9 cellular contexts compared by ENCODE assay signal in genomic region chr22:39471421-39472141, GRCh38. TPM values are rescaled to one million over a fixed set of nuclear protein-coding genes. Genes with fewer than 3 reads are reported as not detected.
DNase-seq lines count a peak whose midpoint lies in the region; ATAC-seq and TF ChIP-seq lines count a peak whose summit lies in the region.
"Had no signal": no experiment of that assay in that cellular context is flagged by ENCODE, and none has a peak within 500 bp of the region (broad histone marks: within the 10 kb centered on the region; RNA-seq: fewer than 3 reads in every experiment).

No MANE protein-coding gene starts in this region.

- CTCF ChIA-PET in activated CD4-positive, alpha-beta memory T cell treated with anti-CD3 and anti-CD28 coated beads, Interleukin-2, amount 10 ng/mL, durations not matched to agents 7 days and 5 days (lab: Charles Lee): no interaction called here

- H3K9me3 ChIP-seq in tibial nerve: no peaks in the 10 kb centered on the region

- H3K9me3 Mint-ChIP-seq in activated CD4-positive, alpha-beta T cell treated with anti-CD3 and anti-CD28 coated beads, Interleukin-2, amount 10 ng/mL, durations not matched to agents 24 days and 14 days: no peaks in the 10 kb centered on the region
- no peaks in the 10 kb centered on the region for H3K9me3 Mint-ChIP-seq in activated CD4-positive, alpha-beta memory T cell treated with anti-CD3 and anti-CD28 coated beads, Interleukin-2, amount 10 ng/mL, durations not matched to agents 7 days and 5 days

- H3K36me3 Mint-ChIP-seq in activated CD4-positive, alpha-beta T cell treated with anti-CD3 and anti-CD28 coated beads, Interleukin-2, amount 10 ng/mL, durations not matched to agents 24 days and 14 days (ENCODE audit: low read depth): no peaks in the 10 kb centered on the region
- H3K36me3 Mint-ChIP-seq in activated CD4-positive, alpha-beta memory T cell treated with anti-CD3 and anti-CD28 coated beads, Interleukin-2, amount 10 ng/mL, durations not matched to agents 7 days and 5 days (ENCODE audit: low read depth): no peaks in the 10 kb centered on the region

- H3K4me3 ChIP-seq in tibial nerve: no peak overlapping the region

- peak overlapping the region; percentile 79 for H3K27ac Mint-ChIP-seq in activated CD4-positive, alpha-beta T cell treated with anti-CD3 and anti-CD28 coated beads, Interleukin-2, amount 10 ng/mL, durations not matched to agents 24 days and 14 days
- H3K27ac Mint-ChIP-seq in activated CD4-positive, alpha-beta memory T cell treated with anti-CD3 and anti-CD28 coated beads, Interleukin-2, amount 10 ng/mL, durations not matched to agents 7 days and 5 days: peak overlapping the region; percentile 66

- peak in 1 of 2 donors; percentile 41 for TF ChIP-seq EP300 in tibial nerve (IDR thresholded peaks at IDR 0.05)

- H3K4me3 Mint-ChIP-seq in activated CD4-positive, alpha-beta T cell treated with anti-CD3 and anti-CD28 coated beads, Interleukin-2, amount 10 ng/mL, durations not matched to agents 24 days and 14 days: peak overlapping the region; percentile 10
- H3K4me3 Mint-ChIP-seq in activated CD4-positive, alpha-beta memory T cell treated with anti-CD3 and anti-CD28 coated beads, Interleukin-2, amount 10 ng/mL, durations not matched to agents 7 days and 5 days: no peak overlapping the region

- H3K36me3 ChIP-seq in tibial nerve: no peaks in the 10 kb centered on the region

- TF ChIP-seq POLR2A in tibial nerve (IDR thresholded peaks at IDR 0.05): no peak

- intact Hi-C loops in activated CD4-positive, alpha-beta T cell treated with anti-CD3 and anti-CD28 coated beads, Interleukin-2, amount 10 ng/mL, durations not matched to agents 24 days and 14 days (cut with micrococcal nuclease): no loop called here

- peak overlapping the region; percentile 76 to 95 (median 88) for H3K27ac ChIP-seq in tibial nerve
- H3K27ac ChIP-seq: C4-2B had no signal

- 12 to 13% methylated on average over 13 of the region's 13 CpGs for WGBS in tibial nerve, 2 donors

- peak; percentile 75 for DNase-seq in activated CD4-positive, alpha-beta T cell treated with anti-CD3 and anti-CD28 coated beads, Interleukin-2, amount 10 ng/mL, durations not matched to agents 24 days and 14 days
- DNase-seq in activated CD4-positive, alpha-beta T cell treated with anti-CD3 and anti-CD28 coated beads for 4 hours: no peak
- DNase-seq in activated CD4-positive, alpha-beta memory T cell treated with anti-CD3 and anti-CD28 coated beads, Interleukin-2, amount 10 ng/mL, durations not matched to agents 7 days and 5 days: peak; percentile 26
- DNase-seq in islet precursor cell (peak; percentile 84), tibial nerve (ENCODE audit: low spot score in 2 of 2) (no peak), DMS 273 (lab: John Stamatoyannopoulos, UW; ENCODE audit: unreplicated experiment) (no peak)

- H3K27me3 ChIP-seq in tibial nerve: no peaks in the 10 kb centered on the region

- TF ChIP-seq CTCF in tibial nerve (IDR thresholded peaks at IDR 0.05): no peak

- H3K4me1 ChIP-seq in tibial nerve: peaks cover 0 to 100% (median 77%) of the 10 kb centered on the region in 4 donors

- peaks cover 3% of the 10 kb centered on the region for H3K27me3 Mint-ChIP-seq in activated CD4-positive, alpha-beta T cell treated with anti-CD3 and anti-CD28 coated beads, Interleukin-2, amount 10 ng/mL, durations not matched to agents 24 days and 14 days
- H3K27me3 Mint-ChIP-seq in activated CD4-positive, alpha-beta memory T cell treated with anti-CD3 and anti-CD28 coated beads, Interleukin-2, amount 10 ng/mL, durations not matched to agents 7 days and 5 days: no peaks in the 10 kb centered on the region

- peaks cover 19% of the 10 kb centered on the region for H3K4me1 Mint-ChIP-seq in activated CD4-positive, alpha-beta T cell treated with anti-CD3 and anti-CD28 coated beads, Interleukin-2, amount 10 ng/mL, durations not matched to agents 24 days and 14 days
- peaks cover 22% of the 10 kb centered on the region for H3K4me1 Mint-ChIP-seq in activated CD4-positive, alpha-beta memory T cell treated with anti-CD3 and anti-CD28 coated beads, Interleukin-2, amount 10 ng/mL, durations not matched to agents 7 days and 5 days

- peak; percentile 69 for ATAC-seq in HG03108 (IDR thresholded peaks at IDR 0.05; ENCODE audit: unreplicated experiment)
- ATAC-seq in HG03457 (IDR thresholded peaks at IDR 0.05; ENCODE audit: unreplicated experiment): no peak

- POLR2A ChIA-PET in activated CD4-positive, alpha-beta memory T cell treated with anti-CD3 and anti-CD28 coated beads, Interleukin-2, amount 10 ng/mL, durations not matched to agents 7 days and 5 days (lab: Charles Lee): no interaction called here

RNA-seq across cellular contexts. Expression of gene MGAT3, which starts 14.8 kb away (rescaled TPM):
- total RNA-seq in activated CD4-positive, alpha-beta T cell treated with anti-CD3 and anti-CD28 coated beads, Interleukin-2, amount 10 ng/mL, durations not matched to agents 24 days and 14 days: 0.90 and 1.9 TPM in 2 replicates
- total RNA-seq in activated CD4-positive, alpha-beta memory T cell treated with anti-CD3 and anti-CD28 coated beads, Interleukin-2, amount 10 ng/mL, durations not matched to agents 7 days and 5 days: under 1 TPM; 0.55 to 0.83 TPM
- total RNA-seq in tibial nerve: 10 to 100 TPM; 26.2 to 32.7 (median 32.2) TPM

RNA-seq across cellular contexts. Expression of gene MIEF1, which starts 30.5 kb away (rescaled TPM):
- 53.7 and 54.8 TPM in 2 replicates for total RNA-seq in activated CD4-positive, alpha-beta T cell treated with anti-CD3 and anti-CD28 coated beads, Interleukin-2, amount 10 ng/mL, durations not matched to agents 24 days and 14 days
- total RNA-seq in activated CD4-positive, alpha-beta memory T cell treated with anti-CD3 and anti-CD28 coated beads, Interleukin-2, amount 10 ng/mL, durations not matched to agents 7 days and 5 days: 10 to 100 TPM; 32.4 to 32.6 TPM
- total RNA-seq in tibial nerve: 10 to 100 TPM; 18.0 to 38.2 (median 26.9) TPM

RNA-seq across cellular contexts. Expression of gene ATF4, which starts 48.8 kb away (rescaled TPM):
- 392 and 393 TPM in 2 replicates for total RNA-seq in activated CD4-positive, alpha-beta T cell treated with anti-CD3 and anti-CD28 coated beads, Interleukin-2, amount 10 ng/mL, durations not matched to agents 24 days and 14 days
- 100 to 1,000 TPM; 456 to 460 TPM for total RNA-seq in activated CD4-positive, alpha-beta memory T cell treated with anti-CD3 and anti-CD28 coated beads, Interleukin-2, amount 10 ng/mL, durations not matched to agents 7 days and 5 days
- total RNA-seq in tibial nerve: 100 to 1,000 TPM; 347 to 405 (median 390) TPM

Comparison
In these comparisons a context has a peak if more than half of its experiments do, and no peak if none do; other contexts are left out.
1. DNase-seq: peak in activated CD4-positive, alpha-beta T cell treated with anti-CD3 and anti-CD28 coated beads, Interleukin-2, amount 10 ng/mL, durations not matched to agents 24 days and 14 days (single experiment), activated CD4-positive, alpha-beta memory T cell treated with anti-CD3 and anti-CD28 coated beads, Interleukin-2, amount 10 ng/mL, durations not matched to agents 7 days and 5 days (single experiment) and islet precursor cell (single experiment); none in activated CD4-positive, alpha-beta T cell treated with anti-CD3 and anti-CD28 coated beads for 4 hours (0 of 2), tibial nerve (0 of 2) and DMS 273 (single experiment).